8 cellular contexts compared by ENCODE assay signal in the genomic region with DNA sequence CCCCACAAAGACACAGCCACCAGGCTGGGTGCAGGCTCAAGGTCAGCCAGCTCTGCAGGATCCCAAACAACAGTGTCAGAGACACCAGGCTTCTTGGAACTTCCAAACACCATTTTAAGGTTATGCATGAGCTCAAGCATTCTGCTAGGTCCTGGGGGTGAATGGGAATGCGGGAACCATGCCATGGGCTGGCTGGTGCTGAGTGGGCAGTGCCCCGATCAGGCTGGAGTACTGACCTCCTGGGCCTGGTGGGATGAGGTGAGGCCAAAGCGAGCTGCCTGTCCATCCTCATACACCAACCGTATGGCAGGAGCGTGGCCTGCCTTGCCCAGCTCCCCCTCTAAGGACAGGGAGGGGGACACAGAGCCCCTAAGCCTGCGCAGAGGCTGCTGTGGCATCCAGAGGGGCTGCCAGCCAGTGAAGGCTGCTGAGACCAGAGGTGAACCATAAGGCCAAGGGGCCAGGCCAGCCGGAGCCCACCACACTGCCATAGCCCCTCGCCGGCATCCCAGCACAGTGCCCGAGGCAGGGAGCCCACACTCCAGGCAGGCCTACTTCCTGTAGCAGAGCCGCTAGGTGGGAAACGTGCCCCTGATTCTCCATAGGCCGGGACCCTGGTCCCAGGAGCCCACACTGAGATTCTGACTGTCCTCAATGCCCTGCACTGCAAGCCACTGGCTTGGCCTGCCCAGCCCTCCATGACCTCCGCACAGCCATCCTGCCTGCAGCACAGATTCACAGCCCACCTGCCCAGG.
DNase-seq lines count a peak whose midpoint lies in the region; ATAC-seq and TF ChIP-seq lines count a peak whose summit lies in the region.
"Had no signal": no experiment of that assay in that cellular context is flagged by ENCODE, and none has a peak within 500 bp of the region (broad histone marks: within the 10 kb centered on the region; RNA-seq: fewer than 3 reads in every experiment).

No MANE protein-coding gene starts in this region.

- H3K27ac Mint-ChIP-seq in activated naive CD8-positive, alpha-beta T cell treated with anti-CD3 and anti-CD28 coated beads, Interleukin-2, amount 50 U/mL, for 24 hours: peak overlapping the region; percentile 82

- H3K4me1 Mint-ChIP-seq in activated naive CD8-positive, alpha-beta T cell treated with anti-CD3 and anti-CD28 coated beads, Interleukin-2, amount 50 U/mL, for 24 hours: peaks cover 78% of the 10 kb centered on the region

- H3K27me3 Mint-ChIP-seq in activated naive CD8-positive, alpha-beta T cell treated with anti-CD3 and anti-CD28 coated beads, Interleukin-2, amount 50 U/mL, for 24 hours: peaks cover 9% of the 10 kb centered on the region

- H3K4me3 ChIP-seq in Jurkat, Clone E6-1 (ENCODE audit: low read length): peak overlapping the region; percentile 80
- peak overlapping the region in 1 of 2 donors; percentile 30 for H3K4me3 ChIP-seq in left lung
- no peak overlapping the region for H3K4me3 ChIP-seq in subcutaneous abdominal adipose tissue (ENCODE audit: low read depth in 1 of 5, low read length in 5 of 5)

- no peak for DNase-seq in Jurkat, Clone E6-1 (ENCODE audit: low read depth, low spot score)
- DNase-seq in activated naive CD8-positive, alpha-beta T cell treated with anti-CD3 and anti-CD28 coated beads, Interleukin-2, amount 50 U/mL, for 24 hours: no peak
- no peak for DNase-seq in left lung
- DNase-seq in NCI-H1436 treated with DMSO at 0.1 percent for 48 hours (lab: John Stamatoyannopoulos, UW): no peak
- DNase-seq in activated CD4-positive, CD25-positive, alpha-beta regulatory T cell treated with anti-CD3 and anti-CD28 coated beads, Interleukin-2, amount 50 U/mL, for 72 hours: no peak
- DNase-seq: NCI-H510A had no signal

- H3K4me1 ChIP-seq in left lung (peaks cover 49 to 91% of the 10 kb centered on the region in 2 donors), subcutaneous abdominal adipose tissue (ENCODE audit: control insufficient read depth in 5 of 5, insufficient read depth in 5 of 5, low read length in 5 of 5) (peaks cover 23 to 57% (median 55%) of the 10 kb centered on the region in 5 donors)

- ATAC-seq in activated naive CD8-positive, alpha-beta T cell treated with anti-CD3 and anti-CD28 coated beads, Interleukin-2, amount 50 U/mL, for 24 hours: no peak
- ATAC-seq in left lung (no peak), HG02759 (IDR thresholded peaks at IDR 0.05; ENCODE audit: unreplicated experiment) (no peak)

- H3K27me3 ChIP-seq in left lung: no peaks in the 10 kb centered on the region
- peaks cover 0 to 3% (median 0%) of the 10 kb centered on the region in 5 donors for H3K27me3 ChIP-seq in subcutaneous abdominal adipose tissue (ENCODE audit: control insufficient read depth in 5 of 5, insufficient read depth in 4 of 5, low read length in 5 of 5)

- peak overlapping the region; percentile 70 for H3K4me3 Mint-ChIP-seq in activated naive CD8-positive, alpha-beta T cell treated with anti-CD3 and anti-CD28 coated beads, Interleukin-2, amount 50 U/mL, for 24 hours

- H3K36me3 ChIP-seq in left lung: no peaks in the 10 kb centered on the region
- H3K36me3 ChIP-seq in subcutaneous abdominal adipose tissue (ENCODE audit: control insufficient read depth in 5 of 5, insufficient read depth in 5 of 5, low read length in 5 of 5): no peaks in the 10 kb centered on the region

- no peak for TF ChIP-seq CTCF in left lung (IDR thresholded peaks at IDR 0.05)

- H3K27ac ChIP-seq in left lung: peak overlapping the region; percentile 53 to 95
- H3K27ac ChIP-seq in subcutaneous abdominal adipose tissue (ENCODE audit: low read depth, low read length): peak overlapping the region; percentile 52

- H3K9me3 ChIP-seq in left lung (no peaks in the 10 kb centered on the region), subcutaneous abdominal adipose tissue (ENCODE audit: control insufficient read depth in 5 of 5, low read length in 5 of 5) (no peaks in the 10 kb centered on the region)

- peaks cover 5% of the 10 kb centered on the region for H3K36me3 Mint-ChIP-seq in activated naive CD8-positive, alpha-beta T cell treated with anti-CD3 and anti-CD28 coated beads, Interleukin-2, amount 50 U/mL, for 24 hours (ENCODE audit: low read depth)

- H3K9me3 Mint-ChIP-seq in activated naive CD8-positive, alpha-beta T cell treated with anti-CD3 and anti-CD28 coated beads, Interleukin-2, amount 50 U/mL, for 24 hours: no peaks in the 10 kb centered on the region

- no peak overlapping the region for H3K9ac ChIP-seq in subcutaneous abdominal adipose tissue (ENCODE audit: low read length in 5 of 5)

- intact Hi-C loops in left lung (cut with DNase I): no loop called here
